ENCODE assay signal across 1 cellular context in genomic region chr18:58867281-58867961, GRCh38.
TF ChIP-seq lines count a peak whose summit lies in the region.

No MANE protein-coding gene starts in this region.

TF ChIP-seq in GM23338, 12 proteins besides CTCF, POLR2A, EP300 and RAD21 (continued from another document):
- TF ChIP-seq ZNF114 (CRISPR knock-in tag; IDR thresholded peaks at IDR 0.05): 0 out of 2 replicates have a peak, but pooled peaks have one; percentile 27
- TF ChIP-seq, protein P1, sequence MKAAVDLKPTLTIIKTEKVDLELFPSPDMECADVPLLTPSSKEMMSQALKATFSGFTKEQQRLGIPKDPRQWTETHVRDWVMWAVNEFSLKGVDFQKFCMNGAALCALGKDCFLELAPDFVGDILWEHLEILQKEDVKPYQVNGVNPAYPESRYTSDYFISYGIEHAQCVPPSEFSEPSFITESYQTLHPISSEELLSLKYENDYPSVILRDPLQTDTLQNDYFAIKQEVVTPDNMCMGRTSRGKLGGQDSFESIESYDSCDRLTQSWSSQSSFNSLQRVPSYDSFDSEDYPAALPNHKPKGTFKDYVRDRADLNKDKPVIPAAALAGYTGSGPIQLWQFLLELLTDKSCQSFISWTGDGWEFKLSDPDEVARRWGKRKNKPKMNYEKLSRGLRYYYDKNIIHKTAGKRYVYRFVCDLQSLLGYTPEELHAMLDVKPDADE (IDR thresholded peaks at IDR 0.05): no peak
- TF ChIP-seq NANOG (IDR thresholded peaks at IDR 0.05; ENCODE audit: borderline replicate concordance): no peak
- no peak for TF ChIP-seq EZH2phosphoT487 (IDR thresholded peaks at IDR 0.05; ENCODE audit: unreplicated experiment)
